Comparison of ENCODE assay signal across 10 cellular contexts in genomic region chr20:58408603-58409246, GRCh38. TPM values are rescaled to one million over a fixed set of nuclear protein-coding genes. Genes with fewer than 3 reads are reported as not detected.
DNase-seq lines count a peak whose midpoint lies in the region; ATAC-seq and TF ChIP-seq lines count a peak whose summit lies in the region.
"Had no signal": no experiment of that assay in that cellular context is flagged by ENCODE, and none has a peak within 500 bp of the region (broad histone marks: within the 10 kb centered on the region; RNA-seq: fewer than 3 reads in every experiment).

No MANE protein-coding gene starts in this region.

- no peak overlapping the region for H2AFZ ChIP-seq in DND-41 (ENCODE audit: low read depth, low read length)

- H3K9me3 ChIP-seq in DND-41 (ENCODE audit: insufficient read depth, low read length, severe bottlenecking) (peaks cover 6% of the 10 kb centered on the region), ascending aorta (no peaks in the 10 kb centered on the region)

- no peaks in the 10 kb centered on the region for H3K27me3 Mint-ChIP-seq in activated naive CD8-positive, alpha-beta T cell treated with anti-CD3 and anti-CD28 coated beads, Interleukin-2, amount 50 U/mL, for 24 hours
- no peaks in the 10 kb centered on the region for H3K27me3 Mint-ChIP-seq in natural killer cell treated with Interleukin-12 subunit alpha and Interleukin-12 subunit beta and Interleukin-15 and Interleukin-18, amount 100 ng/mL, for 72 hours

- H3K4me1 Mint-ChIP-seq in activated naive CD8-positive, alpha-beta T cell treated with anti-CD3 and anti-CD28 coated beads, Interleukin-2, amount 50 U/mL, for 24 hours = peaks cover 33% of the 10 kb centered on the region
- H3K4me1 Mint-ChIP-seq in natural killer cell treated with Interleukin-12 subunit alpha and Interleukin-12 subunit beta and Interleukin-15 and Interleukin-18, amount 100 ng/mL, for 72 hours (ENCODE audit: low read depth in 2 of 2) = peaks cover 25 to 39% of the 10 kb centered on the region in 2 donors

- TF ChIP-seq CTCF in DND-41 (IDR thresholded peaks at IDR 0.05; ENCODE audit: borderline replicate concordance, extremely low read depth, low read length, poor library complexity, severe bottlenecking) = no peak
- no peak for TF ChIP-seq CTCF in ascending aorta (IDR thresholded peaks at IDR 0.05)

- no peak for ATAC-seq in DND-41 (ENCODE audit: insufficient read depth, low read depth)
- ATAC-seq in activated naive CD8-positive, alpha-beta T cell treated with anti-CD3 and anti-CD28 coated beads, Interleukin-2, amount 50 U/mL, for 24 hours = no peak
- peak in 1 of 2 donors; percentile 66 for ATAC-seq in natural killer cell treated with Interleukin-12 subunit alpha and Interleukin-12 subunit beta and Interleukin-15 and Interleukin-18, amount 100 ng/mL, for 72 hours
- ATAC-seq in GM21423 (IDR thresholded peaks at IDR 0.05; ENCODE audit: unreplicated experiment) = no peak
- ATAC-seq in HG03460 (IDR thresholded peaks at IDR 0.05; ENCODE audit: unreplicated experiment) = no peak
- ATAC-seq in HG02623 (IDR thresholded peaks at IDR 0.05; ENCODE audit: unreplicated experiment) = no peak

- no peak for DNase-seq in DND-41
- DNase-seq in HT1080 (ENCODE audit: low read depth) = peak; percentile 11
- no peak for DNase-seq in activated naive CD8-positive, alpha-beta T cell treated with anti-CD3 and anti-CD28 coated beads, Interleukin-2, amount 50 U/mL, for 24 hours
- no peak for DNase-seq in natural killer cell treated with Interleukin-12 subunit alpha and Interleukin-12 subunit beta and Interleukin-15 and Interleukin-18, amount 100 ng/mL, for 72 hours (ENCODE audit: low spot score)
- no peak for DNase-seq in ascending aorta (ENCODE audit: low spot score in 2 of 2)
- DNase-seq: aorta, SHP77 had no signal

- intact Hi-C loops in ascending aorta (cut with DNase I) = no loop called here

- no peak overlapping the region for H3K4me3 Mint-ChIP-seq in activated naive CD8-positive, alpha-beta T cell treated with anti-CD3 and anti-CD28 coated beads, Interleukin-2, amount 50 U/mL, for 24 hours
- H3K4me3 Mint-ChIP-seq in natural killer cell treated with Interleukin-12 subunit alpha and Interleukin-12 subunit beta and Interleukin-15 and Interleukin-18, amount 100 ng/mL, for 72 hours = peak overlapping the region; percentile 31

- H3K27ac ChIP-seq in DND-41 (ENCODE audit: low read length) (0 out of 2 replicates have a peak overlapping the region, but pooled peaks have one; percentile 8), ascending aorta (no peak overlapping the region)

- H3K36me3 Mint-ChIP-seq in activated naive CD8-positive, alpha-beta T cell treated with anti-CD3 and anti-CD28 coated beads, Interleukin-2, amount 50 U/mL, for 24 hours (ENCODE audit: low read depth) = peaks cover 10% of the 10 kb centered on the region
- H3K36me3 Mint-ChIP-seq in natural killer cell treated with Interleukin-12 subunit alpha and Interleukin-12 subunit beta and Interleukin-15 and Interleukin-18, amount 100 ng/mL, for 72 hours = no peaks in the 10 kb centered on the region

- H3K9me3 Mint-ChIP-seq in activated naive CD8-positive, alpha-beta T cell treated with anti-CD3 and anti-CD28 coated beads, Interleukin-2, amount 50 U/mL, for 24 hours = no peaks in the 10 kb centered on the region
- H3K9me3 Mint-ChIP-seq in natural killer cell treated with Interleukin-12 subunit alpha and Interleukin-12 subunit beta and Interleukin-15 and Interleukin-18, amount 100 ng/mL, for 72 hours = no peaks in the 10 kb centered on the region

- H3K4me3 ChIP-seq in DND-41 (ENCODE audit: low read depth in 1 of 2, low read length in 2 of 2) = no peak overlapping the region
- H3K4me3 ChIP-seq in ascending aorta = no peak overlapping the region

- H3K4me1 ChIP-seq in DND-41 (ENCODE audit: insufficient read depth, low read length) (no peaks in the 10 kb centered on the region), ascending aorta (peaks cover 0 to 4% of the 10 kb centered on the region in 2 donors)

- peaks cover 92% of the 10 kb centered on the region for H3K79me2 ChIP-seq in DND-41 (ENCODE audit: insufficient read depth, low read length)

- H4K20me1 ChIP-seq in DND-41 (ENCODE audit: insufficient read depth, low read length) = peaks cover 54% of the 10 kb centered on the region

- H3K27me3 ChIP-seq in DND-41 (ENCODE audit: insufficient read depth, low read length, poor library complexity) = no peaks in the 10 kb centered on the region
- H3K27me3 ChIP-seq in ascending aorta = no peaks in the 10 kb centered on the region

- no peak overlapping the region for H3K4me2 ChIP-seq in DND-41 (ENCODE audit: insufficient read depth, low read length)

- H3K36me3 ChIP-seq in DND-41 (ENCODE audit: insufficient read depth, low read length) (peaks cover 18% of the 10 kb centered on the region; the same call in 1 of the 2 replicates), ascending aorta (no peaks in the 10 kb centered on the region)

- peak overlapping the region; percentile 10 for H3K27ac Mint-ChIP-seq in activated naive CD8-positive, alpha-beta T cell treated with anti-CD3 and anti-CD28 coated beads, Interleukin-2, amount 50 U/mL, for 24 hours
- peak overlapping the region; percentile 35 to 73 for H3K27ac Mint-ChIP-seq in natural killer cell treated with Interleukin-12 subunit alpha and Interleukin-12 subunit beta and Interleukin-15 and Interleukin-18, amount 100 ng/mL, for 72 hours

- no peak overlapping the region for H3K9ac ChIP-seq in DND-41 (ENCODE audit: low read depth, low read length)

RNA-seq across cellular contexts. Expression of gene VAPB, which starts 19.7 kb away (rescaled TPM):
- 5.5 and 14.2 TPM in 2 replicates for total RNA-seq in HT1080 (2014; rRNA removed; shearing (Covaris generic))
- 26.8 and 28.5 TPM in 2 replicates for polyA plus RNA-seq in HT1080 (2015; cell fraction: cytosol; rRNA removed)
- 24.9 and 26.9 TPM in 2 replicates for polyA plus RNA-seq in HT1080 (2015; cell fraction: nucleus; rRNA removed)
- total RNA-seq in natural killer cell treated with Interleukin-12 subunit alpha and Interleukin-12 subunit beta and Interleukin-15 and Interleukin-18, amount 100 ng/mL, for 72 hours = 10 to 100 TPM; 30.0 to 34.3 TPM
- total RNA-seq in ascending aorta = 11.1 TPM
